Comparison of ENCODE assay signal across 17 cellular contexts in the genomic region with DNA sequence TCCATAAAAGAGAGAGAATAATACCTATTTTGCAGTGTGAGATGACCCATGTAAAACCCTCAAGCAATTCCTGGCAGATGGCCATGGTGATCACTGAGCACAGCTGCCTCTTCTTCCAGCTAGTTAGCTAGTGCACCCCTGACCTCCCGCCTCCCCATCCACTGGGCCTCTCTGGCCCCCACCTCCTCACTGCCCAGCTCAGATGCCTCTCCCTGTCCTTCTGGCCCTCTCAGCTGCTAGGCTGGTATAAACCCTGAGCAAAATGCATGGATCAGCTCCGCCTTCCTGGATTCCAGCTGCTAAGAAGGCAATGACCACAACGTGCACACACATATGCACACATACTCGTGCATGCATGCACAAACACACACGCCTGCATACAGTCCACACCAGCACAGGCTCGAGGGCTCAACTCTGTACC.
DNase-seq lines count a peak whose midpoint lies in the region; ATAC-seq and TF ChIP-seq lines count a peak whose summit lies in the region.
"Had no signal": no experiment of that assay in that cellular context is flagged by ENCODE, and none has a peak within 500 bp of the region (broad histone marks: within the 10 kb centered on the region; RNA-seq: fewer than 3 reads in every experiment).

No MANE protein-coding gene starts in this region.

- no peaks in the 10 kb centered on the region for H4K20me1 ChIP-seq in GM23338 (replicated peaks; ENCODE audit: insufficient read depth)

- no peak overlapping the region for H3K27ac Mint-ChIP-seq in GM23338
- H3K27ac Mint-ChIP-seq: CD8-positive, alpha-beta T cell had no signal

- no peaks in the 10 kb centered on the region for H3K36me3 Mint-ChIP-seq in GM23338 (ENCODE audit: low read depth)
- H3K36me3 Mint-ChIP-seq: CD8-positive, alpha-beta T cell had no signal

- ATAC-seq in GM23338 = no peak
- ATAC-seq: A549; activated T-cell treated with anti-CD3 and anti-CD28 coated beads, Interleukin-2, amount 50 U/mL, for 4 hours; CD8-positive, alpha-beta T cell; left lobe of liver; pancreas had no signal

- H3F3A ChIP-seq in GM23338 (replicated peaks; ENCODE audit: low read depth) = no peaks in the 10 kb centered on the region

- no peak overlapping the region for H3K4me3 Mint-ChIP-seq in GM23338
- H3K4me3 Mint-ChIP-seq: activated T-cell treated with anti-CD3 and anti-CD28 coated beads, Interleukin-2, amount 50 U/mL, for 4 hours; CD8-positive, alpha-beta T cell had no signal

- no peaks in the 10 kb centered on the region for H3K9me3 Mint-ChIP-seq in GM23338
- H3K9me3 Mint-ChIP-seq: activated T-cell treated with anti-CD3 and anti-CD28 coated beads, Interleukin-2, amount 50 U/mL, for 4 hours; CD8-positive, alpha-beta T cell had no signal

- H3K27me3 Mint-ChIP-seq in GM23338 (ENCODE audit: insufficient read depth, low read depth, poor library complexity) = peaks cover 22% of the 10 kb centered on the region

- H3K27me3 ChIP-seq in GM23338 (ENCODE audit: insufficient read depth) = no peaks in the 10 kb centered on the region
- H3K27me3 ChIP-seq: pancreas had no signal

- TF ChIP-seq POLR2A in erythroblast (IDR thresholded peaks at IDR 0.05; ENCODE audit: low read length) = no peak

- DNase-seq in NCI-H2171 treated with DMSO at 0.1 percent for 48 hours (lab: John Stamatoyannopoulos, UW) (peak; percentile 24), NCI-H2171 (lab: John Stamatoyannopoulos, UW) (no peak), GM23338 (ENCODE audit: low spot score) (no peak), choroid plexus epithelial cell (ENCODE audit: low read depth) (peak; percentile 46), retina (peak; percentile 61), erythroblast (lab: John Stamatoyannopoulos, UW) (no peak), UCSD-AML1 (lab: John Stamatoyannopoulos, UW; ENCODE audit: unreplicated experiment) (no peak), NCI-H1694 (lab: John Stamatoyannopoulos, UW) (no peak)
- DNase-seq: activated CD4-positive, alpha-beta T cell treated with anti-CD3 and anti-CD28 coated beads for 48 hours; activated T-cell treated with anti-CD3 and anti-CD28 coated beads, Interleukin-2, amount 50 U/mL, for 4 hours; CD8-positive, alpha-beta T cell; cerebellar nuclear complex; small intestine; trophoblast cell had no signal

- H3K4me3 ChIP-seq in GM23338 = no peak overlapping the region
- no peak overlapping the region for H3K4me3 ChIP-seq in choroid plexus epithelial cell (ENCODE audit: low read depth, low read length)
- H3K4me3 ChIP-seq: A549, pancreas had no signal

- H3K4me2 ChIP-seq in GM23338 = 0 out of 2 replicates have a peak overlapping the region, but pooled peaks have one; percentile 10
- H3K4me2 ChIP-seq: A549 had no signal

- H3K4me1 ChIP-seq in GM23338 (ENCODE audit: insufficient read depth) = no peaks in the 10 kb centered on the region; the same call in 1 of the 2 replicates
- H3K4me1 ChIP-seq: pancreas had no signal

- TF ChIP-seq CTCF in GM23338 (conservative IDR thresholded peaks at IDR 0.05; ENCODE audit: low read depth in 2 of 2) = no peak
- TF ChIP-seq CTCF in choroid plexus epithelial cell (conservative IDR thresholded peaks at IDR 0.05; ENCODE audit: low read depth, low read length) = no peak

- peaks cover 22% of the 10 kb centered on the region for H3K4me1 Mint-ChIP-seq in GM23338

- no peak overlapping the region for H2AFZ ChIP-seq in GM23338

- H3K27ac ChIP-seq in GM23338 (ENCODE audit: low read depth) = no peak overlapping the region
- H3K27ac ChIP-seq: A549, pancreas had no signal

- no peaks in the 10 kb centered on the region for H3K79me2 ChIP-seq in GM23338 (replicated peaks; ENCODE audit: insufficient read depth)

- H3K9me2 ChIP-seq in GM23338 (ENCODE audit: insufficient read depth) = no peaks in the 10 kb centered on the region

- no peaks in the 10 kb centered on the region for H3K36me3 ChIP-seq in GM23338 (ENCODE audit: insufficient read depth)
- H3K36me3 ChIP-seq: pancreas had no signal

TF ChIP-seq in GM23338, 12 proteins besides CTCF, POLR2A, EP300 and RAD21:
- TF ChIP-seq EZH2 (IDR thresholded peaks at IDR 0.05; ENCODE audit: low read depth, unreplicated experiment) (no peak), ZNF331 (CRISPR knock-in tag; IDR thresholded peaks at IDR 0.05; ENCODE audit: low read depth) (no peak), ZNF114 (CRISPR knock-in tag; IDR thresholded peaks at IDR 0.05) (no peak)
- TF ChIP-seq, protein P1, sequence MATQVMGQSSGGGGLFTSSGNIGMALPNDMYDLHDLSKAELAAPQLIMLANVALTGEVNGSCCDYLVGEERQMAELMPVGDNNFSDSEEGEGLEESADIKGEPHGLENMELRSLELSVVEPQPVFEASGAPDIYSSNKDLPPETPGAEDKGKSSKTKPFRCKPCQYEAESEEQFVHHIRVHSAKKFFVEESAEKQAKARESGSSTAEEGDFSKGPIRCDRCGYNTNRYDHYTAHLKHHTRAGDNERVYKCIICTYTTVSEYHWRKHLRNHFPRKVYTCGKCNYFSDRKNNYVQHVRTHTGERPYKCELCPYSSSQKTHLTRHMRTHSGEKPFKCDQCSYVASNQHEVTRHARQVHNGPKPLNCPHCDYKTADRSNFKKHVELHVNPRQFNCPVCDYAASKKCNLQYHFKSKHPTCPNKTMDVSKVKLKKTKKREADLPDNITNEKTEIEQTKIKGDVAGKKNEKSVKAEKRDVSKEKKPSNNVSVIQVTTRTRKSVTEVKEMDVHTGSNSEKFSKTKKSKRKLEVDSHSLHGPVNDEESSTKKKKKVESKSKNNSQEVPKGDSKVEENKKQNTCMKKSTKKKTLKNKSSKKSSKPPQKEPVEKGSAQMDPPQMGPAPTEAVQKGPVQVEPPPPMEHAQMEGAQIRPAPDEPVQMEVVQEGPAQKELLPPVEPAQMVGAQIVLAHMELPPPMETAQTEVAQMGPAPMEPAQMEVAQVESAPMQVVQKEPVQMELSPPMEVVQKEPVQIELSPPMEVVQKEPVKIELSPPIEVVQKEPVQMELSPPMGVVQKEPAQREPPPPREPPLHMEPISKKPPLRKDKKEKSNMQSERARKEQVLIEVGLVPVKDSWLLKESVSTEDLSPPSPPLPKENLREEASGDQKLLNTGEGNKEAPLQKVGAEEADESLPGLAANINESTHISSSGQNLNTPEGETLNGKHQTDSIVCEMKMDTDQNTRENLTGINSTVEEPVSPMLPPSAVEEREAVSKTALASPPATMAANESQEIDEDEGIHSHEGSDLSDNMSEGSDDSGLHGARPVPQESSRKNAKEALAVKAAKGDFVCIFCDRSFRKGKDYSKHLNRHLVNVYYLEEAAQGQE (IDR thresholded peaks at IDR 0.05; ENCODE audit: unreplicated experiment) = no peak

Comparison
In these comparisons a context has a peak if more than half of its experiments do, and no peak if none do; other contexts are left out.
1. DNase-seq: peak in NCI-H2171 treated with DMSO at 0.1 percent for 48 hours (single experiment), choroid plexus epithelial cell (single experiment) and retina (single experiment); none in NCI-H2171 (single experiment), GM23338 (single experiment), erythroblast (0 of 2), UCSD-AML1 (single experiment) and NCI-H1694 (single experiment).